20 cellular contexts compared by ENCODE assay signal in genomic region chr7:56040691-56041090, GRCh38.
"Had no signal": no experiment of that assay in that cellular context is flagged by ENCODE, and none has a peak within 500 bp of the region (broad histone marks: within the 10 kb centered on the region; RNA-seq: fewer than 3 reads in every experiment).

No MANE protein-coding gene starts in this region.

- DNase-seq: activated CD4-positive, alpha-beta T cell treated with anti-CD3 and anti-CD28 coated beads for 1 hour; activated CD4-positive, alpha-beta T cell treated with anti-CD3 and anti-CD28 coated beads, Interleukin-2, amount 50 U/mL, for 1 hour; activated naive CD4-positive, alpha-beta T cell; activated T-cell treated with anti-CD3 and anti-CD28 coated beads, Interleukin-2, amount 50 U/mL, for 1 hour; amniotic stem cell; cortex of kidney; endodermal cell; heart right ventricle; kidney; occipital lobe; stimulated activated CD4-positive, alpha-beta T cell treated with anti-CD3 and anti-CD28 coated beads, Interleukin-12 subunit alpha, Interleukin-12 subunit beta, amount 100 ng/mL, for 4 hours; stimulated activated CD4-positive, alpha-beta T cell treated with anti-CD3 and anti-CD28 coated beads, Interleukin-4, amount 100 ng/mL, for 4 hours; stimulated activated naive CD8-positive, alpha-beta T cell treated with anti-CD3 and anti-CD28 coated beads, Interleukin-15, Interleukin-2, amounts not matched to agents 100 U/mL and 50 U/mL, for 24 hours; T-helper 1 cell; upper lobe of left lung had no signal

- H3K9me3 Mint-ChIP-seq: activated T-helper 2 cell treated with anti-CD3 and anti-CD28 coated beads, Interferon-gamma antibody, Interleukin-2, Interleukin-4, amounts not matched to agents 10 μg/mL and 5 μg/mL and 100 μg/mL, durations not matched to agents 14 hours and 24 hours and 36 hours; endodermal cell; neural crest cell had no signal

- H3K4me3 Mint-ChIP-seq: activated naive CD8-positive, alpha-beta T cell; endodermal cell; neural crest cell had no signal

- H3K27ac Mint-ChIP-seq: activated naive CD8-positive, alpha-beta T cell; activated T-helper 2 cell treated with anti-CD3 and anti-CD28 coated beads, Interferon-gamma antibody, Interleukin-2, Interleukin-4, amounts not matched to agents 10 μg/mL and 5 μg/mL and 100 μg/mL, durations not matched to agents 14 hours and 24 hours and 36 hours; endodermal cell; progenitor cell of endocrine pancreas had no signal

- ATAC-seq: heart right ventricle; mucosa of descending colon; stimulated activated naive CD8-positive, alpha-beta T cell treated with anti-CD3 and anti-CD28 coated beads, Interleukin-15, Interleukin-2, amounts not matched to agents 100 U/mL and 50 U/mL, for 24 hours had no signal

- H3K36me3 Mint-ChIP-seq: activated naive CD8-positive, alpha-beta T cell had no signal

- H3K4me1 Mint-ChIP-seq: endodermal cell, neural crest cell had no signal

- H3K27me3 Mint-ChIP-seq: activated naive CD8-positive, alpha-beta T cell; progenitor cell of endocrine pancreas had no signal
